35 cellular contexts compared by ENCODE assay signal in the genomic region with DNA sequence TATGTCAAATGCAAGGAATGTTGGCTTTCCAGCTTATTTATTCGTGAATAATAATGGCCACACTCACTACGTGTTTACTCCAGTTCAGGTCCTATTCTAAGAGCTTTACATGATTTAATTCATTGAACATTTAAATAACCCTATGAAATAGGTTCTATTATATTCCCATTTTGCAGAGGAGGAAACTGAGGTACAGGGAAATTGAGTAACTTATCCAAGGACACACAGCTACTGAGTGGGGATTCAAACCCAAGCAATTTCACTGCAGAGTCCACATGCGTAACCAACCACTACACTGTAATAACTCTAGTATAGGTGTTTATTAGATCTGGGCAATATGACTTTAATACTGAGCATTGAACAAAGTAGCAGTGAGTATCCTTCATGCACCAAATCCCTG. TPM values are rescaled to one million over a fixed set of nuclear protein-coding genes. Genes with fewer than 3 reads are reported as not detected.
"Had no signal": no experiment of that assay in that cellular context is flagged by ENCODE, and none has a peak within 500 bp of the region (broad histone marks: within the 10 kb centered on the region; RNA-seq: fewer than 3 reads in every experiment).

No MANE protein-coding gene starts in this region.

- H3K27ac ChIP-seq: adrenal gland, ascending aorta, body of pancreas, brain microvascular endothelial cell, breast epithelium, cardiac muscle cell had no signal

- H3K27me3 ChIP-seq: adrenal gland, ascending aorta, body of pancreas, brain microvascular endothelial cell, breast epithelium, cardiac muscle cell had no signal

- DNase-seq: activated effector memory CD4-positive, alpha-beta T cell treated with anti-CD3 and anti-CD28 coated beads, Interleukin-2, amount 50 U/mL, for 16 hours; activated effector memory CD4-positive, alpha-beta T cell treated with Interleukin-2 at 50 U/mL for 16 hours; activated gamma-delta T cell; activated gamma-delta T cell treated with Interleukin-2 at 50 U/mL for 16 hours; activated naive CD4-positive, alpha-beta T cell; activated naive CD4-positive, alpha-beta T cell treated with anti-CD3 and anti-CD28 coated beads for 36 hours; activated naive CD4-positive, alpha-beta T cell treated with anti-CD3 and anti-CD28 coated beads, Interleukin-2, amount 10 ng/mL, durations not matched to agents 7 days and 5 days; activated naive CD4-positive, alpha-beta T cell treated with anti-CD3 and anti-CD28 coated beads, Interleukin-2, amount 50 U/mL, for 16 hours; activated naive CD4-positive, alpha-beta T cell treated with Interleukin-2 at 50 U/mL for 16 hours; activated naive CD8-positive, alpha-beta T cell treated with anti-CD3 and anti-CD28 coated beads for 36 hours; activated naive CD8-positive, alpha-beta T cell treated with anti-CD3 and anti-CD28 coated beads, Interleukin-2, amount 10 ng/mL, durations not matched to agents 7 days and 5 days; activated naive CD8-positive, alpha-beta T cell treated with anti-CD3 and anti-CD28 coated beads, Interleukin-2, amount 50 U/mL, for 24 hours; activated T-cell treated with anti-CD3 and anti-CD28 coated beads, Interleukin-2, amount 50 U/mL, for 24 hours; activated T-cell treated with anti-CD3 and anti-CD28 coated beads, Interleukin-2, amount 50 U/mL, for 4 hours; activated T-cell treated with anti-CD3 and anti-CD28 coated beads, Interleukin-2, amount 50 U/mL, for 48 hours; activated T-cell treated with anti-CD3 and anti-CD28 coated beads, Interleukin-2, amount 50 U/mL, for 72 hours; amniotic stem cell; amygdala; anterior cingulate cortex; aorta; body of pancreas; brain microvascular endothelial cell; caudate nucleus; central memory CD4-positive, alpha-beta T cell; cerebellar nuclear complex had no signal

- H3K36me3 ChIP-seq: adrenal gland, ascending aorta, brain microvascular endothelial cell, breast epithelium, cardiac muscle cell had no signal

- H3K4me3 ChIP-seq: adrenal gland, ascending aorta, body of pancreas, breast epithelium, cardiac muscle cell had no signal

- H3K4me1 ChIP-seq: adrenal gland, ascending aorta, body of pancreas, breast epithelium had no signal

- FAIRE-seq: astrocyte, bronchial epithelial cell had no signal

- ATAC-seq: activated naive CD4-positive, alpha-beta T cell treated with anti-CD3 and anti-CD28 coated beads, Interleukin-2, amount 50 U/mL, for 72 hours; activated naive CD8-positive, alpha-beta T cell treated with anti-CD3 and anti-CD28 coated beads, Interleukin-2, amount 50 U/mL, for 24 hours; activated T-cell treated with anti-CD3 and anti-CD28 coated beads, Interleukin-2, amount 50 U/mL, for 4 hours; activated T-cell treated with anti-CD3 and anti-CD28 coated beads, Interleukin-2, amount 50 U/mL, for 72 hours; activated T-helper 17 cell treated with anti-CD3 and anti-CD28 coated beads, Interleukin-2, amount 50 U/mL, for 72 hours; body of pancreas had no signal

- H3K9me3 ChIP-seq: ascending aorta, body of pancreas, breast epithelium had no signal

RNA-seq across cellular contexts. Expression of gene SLC13A3, which starts 12.3 kb away (rescaled TPM):
- total RNA-seq: activated naive CD4-positive, alpha-beta T cell treated with anti-CD3 and anti-CD28 coated beads for 36 hours; activated naive CD4-positive, alpha-beta T cell treated with anti-CD3 and anti-CD28 coated beads, Interleukin-2, amount 50 U/mL, for 72 hours; activated naive CD8-positive, alpha-beta T cell treated with anti-CD3 and anti-CD28 coated beads for 36 hours; activated T-helper 1 cell treated with anti-CD3 and anti-CD28 coated beads, Interleukin-12 subunit alpha, Interleukin-12 subunit beta, Interleukin-2, Interleukin-4 antibody, amounts not matched to agents 30 ng/mL and 10 ng/mL and 1 ng/mL, durations not matched to agents 14 hours and 24 hours and 36 hours; activated T-helper 17 cell treated with anti-CD3 and anti-CD28 coated beads, Interleukin-2, amount 50 U/mL, for 72 hours; activated T-helper 2 cell treated with anti-CD3 and anti-CD28 coated beads, Interferon-gamma antibody, Interleukin-2, Interleukin-4, amounts not matched to agents 10 μg/mL and 5 μg/mL and 100 μg/mL, durations not matched to agents 14 hours and 24 hours and 36 hours; ascending aorta had no signal

RNA-seq across cellular contexts. Expression of gene SLC2A10, which starts 45.9 kb away (rescaled TPM):
- total RNA-seq: activated naive CD4-positive, alpha-beta T cell treated with anti-CD3 and anti-CD28 coated beads for 36 hours; activated naive CD8-positive, alpha-beta T cell treated with anti-CD3 and anti-CD28 coated beads, Interleukin-2, amount 10 ng/mL, durations not matched to agents 7 days and 5 days; activated T-cell treated with anti-CD3 and anti-CD28 coated beads, Interleukin-2, amount 50 U/mL, for 4 hours; activated T-helper 1 cell treated with anti-CD3 and anti-CD28 coated beads, Interleukin-12 subunit alpha, Interleukin-12 subunit beta, Interleukin-2, Interleukin-4 antibody, amounts not matched to agents 30 ng/mL and 10 ng/mL and 1 ng/mL, durations not matched to agents 14 hours and 24 hours and 36 hours; activated T-helper 17 cell treated with anti-CD3 and anti-CD28 coated beads, Interleukin-2, amount 50 U/mL, for 72 hours; activated T-helper 2 cell treated with anti-CD3 and anti-CD28 coated beads, Interferon-gamma antibody, Interleukin-2, Interleukin-4, amounts not matched to agents 10 μg/mL and 5 μg/mL and 100 μg/mL, durations not matched to agents 14 hours and 24 hours and 36 hours had no signal
